Comparison of ENCODE assay signal across 1 cellular context in the genomic region with DNA sequence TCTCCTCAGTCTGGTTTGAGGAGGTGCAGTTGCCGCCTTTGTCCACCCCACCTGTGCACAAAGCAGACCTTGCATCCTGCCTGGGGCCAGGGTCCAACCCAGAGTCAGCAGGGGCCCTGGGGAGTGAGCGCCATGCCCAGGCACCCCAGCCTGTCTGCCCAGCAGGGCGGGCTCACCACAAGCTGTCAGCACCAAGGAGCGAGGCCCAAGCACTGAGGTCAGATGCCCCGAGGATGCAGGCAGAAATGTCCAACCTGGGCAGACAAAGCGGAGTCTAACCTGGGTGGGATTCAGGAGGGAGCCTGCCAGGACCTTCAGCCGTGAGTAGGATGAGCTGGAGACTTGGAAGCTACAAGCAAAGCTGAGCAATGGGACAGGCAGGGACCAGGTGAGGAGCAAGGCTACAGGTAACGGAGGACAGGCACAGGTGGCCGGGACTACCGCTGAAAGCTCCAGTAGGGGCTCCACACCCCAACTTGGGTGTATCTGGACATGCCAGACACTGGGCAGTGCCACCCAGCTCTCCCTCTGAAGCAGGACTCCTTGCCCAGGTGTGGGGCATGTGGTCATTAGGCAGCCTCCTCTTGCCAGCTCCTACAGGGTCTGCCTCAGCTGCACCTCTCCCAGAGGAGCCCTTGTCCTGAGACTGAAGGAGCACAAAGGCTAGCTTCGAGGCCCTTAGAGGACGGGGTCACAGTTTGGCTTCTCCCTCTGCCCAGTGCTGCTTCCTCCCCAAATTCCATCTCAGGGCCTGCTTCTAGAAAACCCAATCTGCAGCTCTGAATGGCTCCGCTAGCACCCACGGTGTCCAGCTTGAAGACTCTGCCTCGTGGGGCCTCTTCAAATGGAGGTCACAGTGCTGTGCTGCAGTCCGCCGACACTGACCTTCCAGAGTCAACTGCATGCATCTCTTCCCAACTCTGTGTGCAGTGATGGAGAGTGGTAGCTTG.
TF ChIP-seq lines count a peak whose summit lies in the region.

No MANE protein-coding gene starts in this region.

TF ChIP-seq in GM23338, 12 proteins besides CTCF, POLR2A, EP300 and RAD21 (continued from another document):
- TF ChIP-seq REST (IDR thresholded peaks at IDR 0.05; ENCODE audit: unreplicated experiment) (no peak), STAT1 (IDR thresholded peaks at IDR 0.05; ENCODE audit: unreplicated experiment) (no peak), NANOG (IDR thresholded peaks at IDR 0.05; ENCODE audit: borderline replicate concordance) (no peak), JUNB (IDR thresholded peaks at IDR 0.05; ENCODE audit: unreplicated experiment) (no peak), ZNF114 (CRISPR knock-in tag; IDR thresholded peaks at IDR 0.05) (no peak), POLR2AphosphoS5 (IDR thresholded peaks at IDR 0.05; ENCODE audit: low read depth) (no peak), EZH2 (IDR thresholded peaks at IDR 0.05; ENCODE audit: low read depth, unreplicated experiment) (no peak), ZNF331 (CRISPR knock-in tag; IDR thresholded peaks at IDR 0.05; ENCODE audit: low read depth) (no peak)
- TF ChIP-seq, protein P1, sequence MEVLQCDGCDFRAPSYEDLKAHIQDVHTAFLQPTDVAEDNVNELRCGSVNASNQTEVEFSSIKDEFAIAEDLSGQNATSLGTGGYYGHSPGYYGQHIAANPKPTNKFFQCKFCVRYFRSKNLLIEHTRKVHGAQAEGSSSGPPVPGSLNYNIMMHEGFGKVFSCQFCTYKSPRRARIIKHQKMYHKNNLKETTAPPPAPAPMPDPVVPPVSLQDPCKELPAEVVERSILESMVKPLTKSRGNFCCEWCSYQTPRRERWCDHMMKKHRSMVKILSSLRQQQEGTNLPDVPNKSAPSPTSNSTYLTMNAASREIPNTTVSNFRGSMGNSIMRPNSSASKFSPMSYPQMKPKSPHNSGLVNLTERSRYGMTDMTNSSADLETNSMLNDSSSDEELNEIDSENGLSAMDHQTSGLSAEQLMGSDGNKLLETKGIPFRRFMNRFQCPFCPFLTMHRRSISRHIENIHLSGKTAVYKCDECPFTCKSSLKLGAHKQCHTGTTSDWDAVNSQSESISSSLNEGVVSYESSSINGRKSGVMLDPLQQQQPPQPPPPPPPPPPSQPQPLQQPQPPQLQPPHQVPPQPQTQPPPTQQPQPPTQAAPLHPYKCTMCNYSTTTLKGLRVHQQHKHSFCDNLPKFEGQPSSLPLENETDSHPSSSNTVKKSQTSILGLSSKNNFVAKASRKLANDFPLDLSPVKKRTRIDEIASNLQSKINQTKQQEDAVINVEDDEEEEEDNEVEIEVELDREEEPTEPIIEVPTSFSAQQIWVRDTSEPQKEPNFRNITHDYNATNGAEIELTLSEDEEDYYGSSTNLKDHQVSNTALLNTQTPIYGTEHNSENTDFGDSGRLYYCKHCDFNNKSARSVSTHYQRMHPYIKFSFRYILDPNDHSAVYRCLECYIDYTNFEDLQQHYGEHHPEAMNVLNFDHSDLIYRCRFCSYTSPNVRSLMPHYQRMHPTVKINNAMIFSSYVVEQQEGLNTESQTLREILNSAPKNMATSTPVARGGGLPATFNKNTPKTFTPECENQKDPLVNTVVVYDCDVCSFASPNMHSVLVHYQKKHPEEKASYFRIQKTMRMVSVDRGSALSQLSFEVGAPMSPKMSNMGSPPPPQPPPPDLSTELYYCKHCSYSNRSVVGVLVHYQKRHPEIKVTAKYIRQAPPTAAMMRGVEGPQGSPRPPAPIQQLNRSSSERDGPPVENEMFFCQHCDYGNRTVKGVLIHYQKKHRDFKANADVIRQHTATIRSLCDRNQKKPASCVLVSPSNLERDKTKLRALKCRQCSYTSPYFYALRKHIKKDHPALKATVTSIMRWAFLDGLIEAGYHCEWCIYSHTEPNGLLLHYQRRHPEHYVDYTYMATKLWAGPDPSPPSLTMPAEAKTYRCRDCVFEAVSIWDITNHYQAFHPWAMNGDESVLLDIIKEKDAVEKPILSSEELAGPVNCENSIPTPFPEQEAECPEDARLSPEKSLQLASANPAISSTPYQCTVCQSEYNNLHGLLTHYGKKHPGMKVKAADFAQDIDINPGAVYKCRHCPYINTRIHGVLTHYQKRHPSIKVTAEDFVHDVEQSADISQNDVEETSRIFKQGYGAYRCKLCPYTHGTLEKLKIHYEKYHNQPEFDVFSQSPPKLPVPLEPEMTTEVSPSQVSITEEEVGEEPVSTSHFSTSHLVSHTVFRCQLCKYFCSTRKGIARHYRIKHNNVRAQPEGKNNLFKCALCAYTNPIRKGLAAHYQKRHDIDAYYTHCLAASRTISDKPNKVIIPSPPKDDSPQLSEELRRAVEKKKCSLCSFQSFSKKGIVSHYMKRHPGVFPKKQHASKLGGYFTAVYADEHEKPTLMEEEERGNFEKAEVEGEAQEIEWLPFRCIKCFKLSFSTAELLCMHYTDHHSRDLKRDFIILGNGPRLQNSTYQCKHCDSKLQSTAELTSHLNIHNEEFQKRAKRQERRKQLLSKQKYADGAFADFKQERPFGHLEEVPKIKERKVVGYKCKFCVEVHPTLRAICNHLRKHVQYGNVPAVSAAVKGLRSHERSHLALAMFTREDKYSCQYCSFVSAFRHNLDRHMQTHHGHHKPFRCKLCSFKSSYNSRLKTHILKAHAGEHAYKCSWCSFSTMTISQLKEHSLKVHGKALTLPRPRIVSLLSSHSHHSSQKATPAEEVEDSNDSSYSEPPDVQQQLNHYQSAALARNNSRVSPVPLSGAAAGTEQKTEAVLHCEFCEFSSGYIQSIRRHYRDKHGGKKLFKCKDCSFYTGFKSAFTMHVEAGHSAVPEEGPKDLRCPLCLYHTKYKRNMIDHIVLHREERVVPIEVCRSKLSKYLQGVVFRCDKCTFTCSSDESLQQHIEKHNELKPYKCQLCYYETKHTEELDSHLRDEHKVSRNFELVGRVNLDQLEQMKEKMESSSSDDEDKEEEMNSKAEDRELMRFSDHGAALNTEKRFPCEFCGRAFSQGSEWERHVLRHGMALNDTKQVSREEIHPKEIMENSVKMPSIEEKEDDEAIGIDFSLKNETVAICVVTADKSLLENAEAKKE (CRISPR knock-in tag; IDR thresholded peaks at IDR 0.05): no peak
